ENCODE assay signal across 17 cellular contexts in genomic region chr12:10310926-10311705, GRCh38. TPM values are rescaled to one million over a fixed set of nuclear protein-coding genes. Genes with fewer than 3 reads are reported as not detected.
A peak's percentile ranks its signal among the peaks of the same experiment; 100 is the strongest.
DNase-seq lines count a peak whose midpoint lies in the region; ATAC-seq and TF ChIP-seq lines count a peak whose summit lies in the region.
"Had no signal": no experiment of that assay in that cellular context is flagged by ENCODE, and none has a peak within 500 bp of the region (broad histone marks: within the 10 kb centered on the region; RNA-seq: fewer than 3 reads in every experiment).

No MANE protein-coding gene starts in this region.

- no peaks in the 10 kb centered on the region for H4K20me1 ChIP-seq in fibroblast of lung (ENCODE audit: control insufficient read depth, extremely low read depth, insufficient read depth, low read length)
- H4K20me1 ChIP-seq: BLaER1 had no signal

- peaks cover 11% of the 10 kb centered on the region for H3K36me3 Mint-ChIP-seq in activated CD8-positive, alpha-beta T cell treated with anti-CD3 and anti-CD28 coated beads, Interleukin-2, amount 10 ng/mL, durations not matched to agents 7 days and 5 days (ENCODE audit: low read depth)
- H3K36me3 Mint-ChIP-seq: activated naive CD8-positive, alpha-beta T cell; WTC11 had no signal

- H3K9me3 ChIP-seq in right atrium auricular region (no peaks in the 10 kb centered on the region), fibroblast of lung (ENCODE audit: control insufficient read depth, insufficient read depth, low read depth, low read length) (no peaks in the 10 kb centered on the region), SJCRH30 (replicated peaks) (no peaks in the 10 kb centered on the region)
- H3K9me3 ChIP-seq: BLaER1, pancreas, SK-N-SH, thoracic aorta had no signal

- no peak for DNase-seq in left ventricle myocardium superior
- DNase-seq in right atrium auricular region (ENCODE audit: low spot score) = no peak
- DNase-seq in activated CD8-positive, alpha-beta T cell treated with anti-CD3 and anti-CD28 coated beads, Interleukin-2, amount 10 ng/mL, durations not matched to agents 7 days and 5 days = no peak
- peak; percentile 2 to 50 for DNase-seq in fibroblast of lung (ENCODE audit: low read depth in 2 of 2)
- no peak for DNase-seq in SJCRH30
- DNase-seq in NCI-H774 (lab: John Stamatoyannopoulos, UW) = no peak
- no peak for DNase-seq in amniotic stem cell (lab: John Stamatoyannopoulos, UW)
- DNase-seq: dorsolateral prefrontal cortex, NCI-H1048, NCI-H2171, pancreas, SK-N-SH had no signal

- H3K4me2 ChIP-seq in fibroblast of lung (ENCODE audit: extremely low read depth, insufficient read depth, low read length) = no peak overlapping the region
- H3K4me2 ChIP-seq: BLaER1, SK-N-SH had no signal

- H3K36me3 ChIP-seq in right atrium auricular region (no peaks in the 10 kb centered on the region), fibroblast of lung (ENCODE audit: control insufficient read depth, insufficient read depth, low read length) (no peaks in the 10 kb centered on the region), SJCRH30 (no peaks in the 10 kb centered on the region)
- H3K36me3 ChIP-seq: BLaER1, pancreas, thoracic aorta had no signal

- peaks cover 8% of the 10 kb centered on the region for H3K9me3 Mint-ChIP-seq in activated CD8-positive, alpha-beta T cell treated with anti-CD3 and anti-CD28 coated beads, Interleukin-2, amount 10 ng/mL, durations not matched to agents 7 days and 5 days (ENCODE audit: insufficient read depth)
- H3K9me3 Mint-ChIP-seq: WTC11 had no signal

- H3K79me2 ChIP-seq in fibroblast of lung (ENCODE audit: control insufficient read depth, insufficient read depth, low read length) = no peaks in the 10 kb centered on the region

- H3K4me1 ChIP-seq in right atrium auricular region = no peaks in the 10 kb centered on the region
- H3K4me1 ChIP-seq in fibroblast of lung (ENCODE audit: control insufficient read depth, extremely low read depth, insufficient read depth, low read length) = no peaks in the 10 kb centered on the region
- no peaks in the 10 kb centered on the region for H3K4me1 ChIP-seq in SJCRH30
- H3K4me1 ChIP-seq: BLaER1, pancreas had no signal

- H3K27ac ChIP-seq in right atrium auricular region = no peak overlapping the region
- H3K27ac ChIP-seq in fibroblast of lung (ENCODE audit: insufficient read depth, low read length) = no peak overlapping the region
- H3K27ac ChIP-seq in SJCRH30 = no peak overlapping the region
- H3K27ac ChIP-seq: BLaER1, dorsolateral prefrontal cortex, pancreas, thoracic aorta had no signal

- intact Hi-C loops in left ventricle myocardium superior (cut with micrococcal nuclease) = no loop called here

- H3K4me1 Mint-ChIP-seq in activated CD8-positive, alpha-beta T cell treated with anti-CD3 and anti-CD28 coated beads, Interleukin-2, amount 10 ng/mL, durations not matched to agents 7 days and 5 days (ENCODE audit: low read depth) = peaks cover 9% of the 10 kb centered on the region
- H3K4me1 Mint-ChIP-seq: WTC11 had no signal

- H3K4me3 ChIP-seq in right atrium auricular region (no peak overlapping the region), fibroblast of lung (replicated peaks in 1 of 4; ENCODE audit: control extremely low read depth in 1 of 4, insufficient read depth in 1 of 4, low read depth in 3 of 4, low read length in 4 of 4) (no peak overlapping the region), SJCRH30 (no peak overlapping the region)
- H3K4me3 ChIP-seq: BLaER1, dorsolateral prefrontal cortex, pancreas, thoracic aorta had no signal

- POLR2A ChIA-PET in activated CD8-positive, alpha-beta T cell treated with anti-CD3 and anti-CD28 coated beads, Interleukin-2, amount 10 ng/mL, durations not matched to agents 7 days and 5 days (lab: Charles Lee) = no interaction called here

- peak overlapping the region; percentile 34 for H3K4me3 Mint-ChIP-seq in activated CD8-positive, alpha-beta T cell treated with anti-CD3 and anti-CD28 coated beads, Interleukin-2, amount 10 ng/mL, durations not matched to agents 7 days and 5 days
- H3K4me3 Mint-ChIP-seq: activated naive CD8-positive, alpha-beta T cell; WTC11 had no signal

- no peak overlapping the region for H3K9ac ChIP-seq in fibroblast of lung (ENCODE audit: insufficient read depth, low read length)
- H3K9ac ChIP-seq: BLaER1, SK-N-SH had no signal

- H3K27me3 ChIP-seq in right atrium auricular region = no peaks in the 10 kb centered on the region
- no peaks in the 10 kb centered on the region for H3K27me3 ChIP-seq in fibroblast of lung (ENCODE audit: control insufficient read depth, insufficient read depth, low read length)
- no peaks in the 10 kb centered on the region for H3K27me3 ChIP-seq in SJCRH30
- H3K27me3 ChIP-seq: BLaER1, dorsolateral prefrontal cortex, pancreas had no signal

- H3K27me3 Mint-ChIP-seq in activated CD8-positive, alpha-beta T cell treated with anti-CD3 and anti-CD28 coated beads, Interleukin-2, amount 10 ng/mL, durations not matched to agents 7 days and 5 days (ENCODE audit: low read depth) = no peaks in the 10 kb centered on the region
- H3K27me3 Mint-ChIP-seq: activated naive CD8-positive, alpha-beta T cell had no signal

- no peak for TF ChIP-seq CTCF in right atrium auricular region (IDR thresholded peaks at IDR 0.05)
- no peak for TF ChIP-seq CTCF in fibroblast of lung (conservative IDR thresholded peaks at IDR 0.05 in 1 of 2, IDR thresholded peaks at IDR 0.05 in 1 of 2; ENCODE audit: low read depth in 1 of 2, low read length in 2 of 2)

- ATAC-seq in left ventricle myocardium superior (peak; percentile 27), GM18867 (IDR thresholded peaks at IDR 0.05; ENCODE audit: unreplicated experiment) (no peak)
- no peak for ATAC-seq in activated CD8-positive, alpha-beta T cell treated with anti-CD3 and anti-CD28 coated beads, Interleukin-2, amount 10 ng/mL, durations not matched to agents 7 days and 5 days
- ATAC-seq: pancreas, WTC11 had no signal

- CTCF ChIA-PET in activated CD8-positive, alpha-beta T cell treated with anti-CD3 and anti-CD28 coated beads, Interleukin-2, amount 10 ng/mL, durations not matched to agents 7 days and 5 days (lab: Charles Lee) = interaction anchor here (1.0 kb wide), 1 partner anchor 10 kb away, joined by 4 read pairs; no protein-coding TSS in a partner anchor

- no peak overlapping the region for H2AFZ ChIP-seq in fibroblast of lung (ENCODE audit: low read length)

- no peak overlapping the region for H3K27ac Mint-ChIP-seq in activated CD8-positive, alpha-beta T cell treated with anti-CD3 and anti-CD28 coated beads, Interleukin-2, amount 10 ng/mL, durations not matched to agents 7 days and 5 days
- H3K27ac Mint-ChIP-seq: activated naive CD8-positive, alpha-beta T cell; WTC11 had no signal

RNA-seq across cellular contexts. Expression of gene KLRD1, which starts 3.4 kb away (rescaled TPM):
- 1.5 TPM for total RNA-seq in left ventricle myocardium superior
- total RNA-seq in right atrium auricular region = under 1 TPM; 0.82 to 0.94 TPM
- total RNA-seq in activated CD8-positive, alpha-beta T cell treated with anti-CD3 and anti-CD28 coated beads, Interleukin-2, amount 10 ng/mL, durations not matched to agents 7 days and 5 days = 1 to 10 TPM; 7.6 to 8.8 TPM
- 0.17 and 0.26 TPM in 2 replicates for total RNA-seq in fibroblast of lung
- polyA plus RNA-seq in fibroblast of lung = under 0.01 and 0.06 TPM in 2 replicates
- polyA plus RNA-seq in fibroblast of lung (2012) = 0.14 TPM in 1 of 2 replicates, not detected in the other
- not detected in 2 replicates for polyA minus RNA-seq in fibroblast of lung (ENCODE audit: low replicate concordance)
- total RNA-seq in SJCRH30 (2014; rRNA removed; shearing (Covaris generic)) = 0.08 and 0.32 TPM in 2 replicates
- polyA plus RNA-seq: SK-N-SH had no signal

Comparison
In these comparisons a context has a peak if more than half of its experiments do, and no peak if none do; other contexts are left out.
1. DNase-seq: peak in fibroblast of lung (2 of 2); none in left ventricle myocardium superior (single experiment), right atrium auricular region (single experiment), activated CD8-positive, alpha-beta T cell treated with anti-CD3 and anti-CD28 coated beads, Interleukin-2, amount 10 ng/mL, durations not matched to agents 7 days and 5 days (single experiment), SJCRH30 (0 of 2), NCI-H774 (single experiment) and amniotic stem cell (single experiment).